1 cellular context compared by ENCODE assay signal in genomic region chr2:186751078-186751477, GRCh38.
TF ChIP-seq lines count a peak whose summit lies in the region.

No MANE protein-coding gene starts in this region.

TF ChIP-seq in GM12891, 5 proteins besides CTCF, POLR2A, EP300 and RAD21 (continued from another document):
- peak; percentile 64; the same call in 1 of the 2 replicates for TF ChIP-seq SPI1 (IDR thresholded peaks at IDR 0.05; ENCODE audit: low read depth, low read length)
- TF ChIP-seq POU2F2 (IDR thresholded peaks at IDR 0.05; ENCODE audit: low read depth, low read length) = no peak
- no peak for TF ChIP-seq PAX5 (IDR thresholded peaks at IDR 0.05; ENCODE audit: insufficient read depth, low read length, severe bottlenecking)
